ENCODE assay signal across 23 cellular contexts in genomic region chr3:105580551-105580950, GRCh38.
"Had no signal": no experiment of that assay in that cellular context is flagged by ENCODE, and none has a peak within 500 bp of the region (broad histone marks: within the 10 kb centered on the region; RNA-seq: fewer than 3 reads in every experiment).

No MANE protein-coding gene starts in this region.

- H3K9me3 ChIP-seq: esophagus muscularis mucosa, psoas muscle, right lobe of liver, tibial artery, upper lobe of left lung, uterus had no signal

- H3K27ac Mint-ChIP-seq: effector memory CD8-positive, alpha-beta T cell; naive B cell; nephron had no signal

- H3K27ac ChIP-seq: epithelial cell of prostate, esophagus muscularis mucosa, heart left ventricle, parathyroid adenoma, psoas muscle, right lobe of liver, skin epidermis, tibial artery, upper lobe of left lung, uterus had no signal

- H3K4me3 Mint-ChIP-seq: effector memory CD8-positive, alpha-beta T cell; naive B cell; nephron had no signal

- H3K9ac ChIP-seq: parathyroid adenoma had no signal

- H3K4me3 ChIP-seq: esophagus muscularis mucosa, heart left ventricle, lung, psoas muscle, right lobe of liver, skin epidermis, tibial artery, upper lobe of left lung, uterus had no signal

- H3K27me3 Mint-ChIP-seq: effector memory CD8-positive, alpha-beta T cell; naive B cell had no signal

- DNase-seq: cortex of kidney; effector memory CD8-positive, alpha-beta T cell; heart left ventricle; hippocampal formation; left ventricle myocardium superior; mesenchymal stem cell; midbrain; naive B cell; occipital lobe; psoas muscle; retina; right lobe of liver; stimulated activated CD4-positive, alpha-beta T cell treated with anti-CD3 and anti-CD28 coated beads, Interleukin-2, amount 100 ng/mL, for 48 hours; stimulated activated naive CD4-positive, alpha-beta T cell treated with Interleukin-2 at 50 U/mL for 16 hours; tibial artery; upper lobe of left lung; uterus had no signal

- H3K79me2 ChIP-seq: parathyroid adenoma had no signal

- H3K27me3 ChIP-seq: esophagus muscularis mucosa, heart left ventricle, right lobe of liver, tibial artery, upper lobe of left lung, uterus had no signal

- H3K36me3 ChIP-seq: esophagus muscularis mucosa, heart left ventricle, right lobe of liver, tibial artery, upper lobe of left lung, uterus had no signal

- H3K9me3 Mint-ChIP-seq: effector memory CD8-positive, alpha-beta T cell had no signal

- H3K4me1 ChIP-seq: esophagus muscularis mucosa, heart left ventricle, psoas muscle, right lobe of liver, tibial artery, upper lobe of left lung, uterus had no signal

- ATAC-seq: effector memory CD8-positive, alpha-beta T cell; heart left ventricle; left ventricle myocardium superior; psoas muscle; right lobe of liver had no signal

- H2AFZ ChIP-seq: parathyroid adenoma had no signal

- H3K4me1 Mint-ChIP-seq: naive B cell, nephron had no signal
